ENCODE assay signal across 20 cellular contexts in the genomic region with DNA sequence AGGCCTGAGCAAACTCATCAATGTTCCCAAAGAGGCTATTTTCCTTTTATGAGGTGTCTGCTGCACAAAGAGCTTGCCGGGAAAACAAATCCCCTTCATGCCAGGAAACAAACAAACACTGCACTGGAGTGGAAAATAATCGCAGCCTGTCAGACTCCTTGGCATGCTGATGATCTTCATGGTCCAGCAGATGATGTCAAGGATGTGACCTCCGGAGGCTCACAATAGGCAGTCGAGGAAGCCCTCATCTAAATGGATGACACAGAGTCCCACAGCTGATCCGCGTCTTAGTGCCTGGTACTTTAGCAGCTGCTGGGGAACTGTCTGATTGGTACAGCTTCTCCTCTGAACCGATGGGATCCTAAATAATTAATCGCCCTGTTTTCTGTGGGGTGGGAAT.
A peak's percentile ranks its signal among the peaks of the same experiment; 100 is the strongest.
DNase-seq lines count a peak whose midpoint lies in the region; ATAC-seq and TF ChIP-seq lines count a peak whose summit lies in the region.
"Had no signal": no experiment of that assay in that cellular context is flagged by ENCODE, and none has a peak within 500 bp of the region (broad histone marks: within the 10 kb centered on the region; RNA-seq: fewer than 3 reads in every experiment).

No MANE protein-coding gene starts in this region.

- no peak overlapping the region for H3K4me3 Mint-ChIP-seq in endothelial cell (ENCODE audit: unreplicated experiment)
- no peak overlapping the region for H3K4me3 Mint-ChIP-seq in naive thymus-derived CD8-positive, alpha-beta T cell
- H3K4me3 Mint-ChIP-seq: activated naive CD8-positive, alpha-beta T cell; CD4-positive, CD25-positive, alpha-beta regulatory T cell; IgD-negative memory B cell; nephron; stimulated activated memory B cell treated with anti-CD40 and anti-IgM and Interleukin-4, amounts not matched to agents 10 μg/mL and 1 μg/mL and 100 μg/mL, for 72 hours had no signal

- DNase-seq in NCI-H2029 (lab: John Stamatoyannopoulos, UW) (peak; percentile 42), amygdala (lab: John Stamatoyannopoulos, UW) (peak in 53 of 56 donors; percentile 18 to 93 (median 73)), hypothalamus (lab: John Stamatoyannopoulos, UW) (peak in 44 of 51 donors; percentile 8 to 94 (median 72)), retina (peak; percentile 81), endothelial cell (ENCODE audit: low spot score) (no peak)
- DNase-seq in naive thymus-derived CD8-positive, alpha-beta T cell: no peak
- DNase-seq: activated CD4-positive, alpha-beta T cell treated with anti-CD3 and anti-CD28 coated beads, Interleukin-2, amount 50 U/mL, for 1 hour; CD4-positive, CD25-positive, alpha-beta regulatory T cell; colonic mucosa; NCI-H187; NCI-H510A treated with DMSO at 0.1 percent for 48 hours; psoas muscle; small intestine; WERI-Rb-1 had no signal

- ATAC-seq in GM18861 (IDR thresholded peaks at IDR 0.05; ENCODE audit: unreplicated experiment): no peak
- no peak for ATAC-seq in naive thymus-derived CD8-positive, alpha-beta T cell
- ATAC-seq: left lobe of liver; stimulated activated memory B cell treated with anti-CD40 and anti-IgM and Interleukin-4, amounts not matched to agents 10 μg/mL and 1 μg/mL and 100 μg/mL, for 72 hours had no signal

- H3K27me3 Mint-ChIP-seq in endothelial cell (ENCODE audit: unreplicated experiment): peaks cover 1% of the 10 kb centered on the region
- H3K27me3 Mint-ChIP-seq in naive thymus-derived CD8-positive, alpha-beta T cell: peaks cover 0 to 3% (median 0%) of the 10 kb centered on the region in 5 donors
- H3K27me3 Mint-ChIP-seq: CD4-positive, CD25-positive, alpha-beta regulatory T cell; IgD-negative memory B cell had no signal

- peaks cover 7% of the 10 kb centered on the region for H3K4me1 Mint-ChIP-seq in endothelial cell (ENCODE audit: unreplicated experiment)
- no peaks in the 10 kb centered on the region for H3K4me1 Mint-ChIP-seq in naive thymus-derived CD8-positive, alpha-beta T cell
- H3K4me1 Mint-ChIP-seq: CD4-positive, CD25-positive, alpha-beta regulatory T cell; IgD-negative memory B cell; stimulated activated memory B cell treated with anti-CD40 and anti-IgM and Interleukin-4, amounts not matched to agents 10 μg/mL and 1 μg/mL and 100 μg/mL, for 72 hours had no signal

- TF ChIP-seq CTCF in endothelial cell (IDR thresholded peaks at IDR 0.05; ENCODE audit: unreplicated experiment): no peak

- POLR2A ChIA-PET in naive thymus-derived CD8-positive, alpha-beta T cell (lab: Charles Lee): no interaction called here

- H3K27ac Mint-ChIP-seq in endothelial cell (ENCODE audit: unreplicated experiment): no peak overlapping the region
- H3K27ac Mint-ChIP-seq in naive thymus-derived CD8-positive, alpha-beta T cell: no peak overlapping the region
- H3K27ac Mint-ChIP-seq: activated naive CD8-positive, alpha-beta T cell; CD4-positive, CD25-positive, alpha-beta regulatory T cell; IgD-negative memory B cell; stimulated activated memory B cell treated with anti-CD40 and anti-IgM and Interleukin-4, amounts not matched to agents 10 μg/mL and 1 μg/mL and 100 μg/mL, for 72 hours had no signal

- H3K9me3 Mint-ChIP-seq in endothelial cell (ENCODE audit: unreplicated experiment): no peaks in the 10 kb centered on the region
- peaks cover 0 to 24% (median 0%) of the 10 kb centered on the region in 9 donors for H3K9me3 Mint-ChIP-seq in naive thymus-derived CD8-positive, alpha-beta T cell
- H3K9me3 Mint-ChIP-seq: IgD-negative memory B cell, nephron had no signal

- no peaks in the 10 kb centered on the region for H3K36me3 Mint-ChIP-seq in endothelial cell (ENCODE audit: low read depth, unreplicated experiment)
- no peaks in the 10 kb centered on the region for H3K36me3 Mint-ChIP-seq in naive thymus-derived CD8-positive, alpha-beta T cell
- H3K36me3 Mint-ChIP-seq: activated naive CD8-positive, alpha-beta T cell; CD4-positive, CD25-positive, alpha-beta regulatory T cell; IgD-negative memory B cell; stimulated activated memory B cell treated with anti-CD40 and anti-IgM and Interleukin-4, amounts not matched to agents 10 μg/mL and 1 μg/mL and 100 μg/mL, for 72 hours had no signal

Comparison
In these comparisons a context has a peak if more than half of its experiments do, and no peak if none do; other contexts are left out.
1. DNase-seq: peak in NCI-H2029 (single experiment), amygdala (53 of 56), hypothalamus (44 of 51) and retina (single experiment); none in endothelial cell (single experiment) and naive thymus-derived CD8-positive, alpha-beta T cell (0 of 10).